ENCODE assay signal across 28 cellular contexts in genomic region chr3:23459437-23459836, GRCh38.
DNase-seq lines count a peak whose midpoint lies in the region; ATAC-seq, FAIRE-seq and TF ChIP-seq lines count a peak whose summit lies in the region.
"Had no signal": no experiment of that assay in that cellular context is flagged by ENCODE, and none has a peak within 500 bp of the region (broad histone marks: within the 10 kb centered on the region; RNA-seq: fewer than 3 reads in every experiment).

No MANE protein-coding gene starts in this region.

- H3K36me3 Mint-ChIP-seq in osteocyte (ENCODE audit: unreplicated experiment), result peaks cover 7% of the 10 kb centered on the region

- no peaks in the 10 kb centered on the region for H3K27me3 Mint-ChIP-seq in osteocyte (ENCODE audit: unreplicated experiment)
- H3K27me3 Mint-ChIP-seq: CD4-positive, alpha-beta T cell had no signal

- DNase-seq in COR-L47 (lab: John Stamatoyannopoulos, UW) (peak; percentile 3), SK-N-MC (ENCODE audit: low read depth, low spot score) (no peak), osteocyte (ENCODE audit: extremely low spot score, unreplicated experiment) (no peak), mucosa of descending colon (no peak), small intestine (no peak), HuH-7 (ENCODE audit: low spot score) (no peak)
- DNase-seq: AML-193; CD4-positive, alpha-beta T cell; DMS 273 treated with DMSO at 0.1 percent for 48 hours; DMS79; EL; GDM1; GOT3; IMR-90; KG1; MM.1S; NCI-H1048; NCI-H1436; NCI-H1930; NCI-H526; PC-9; RPMI8226; SHP77 had no signal

- no peaks in the 10 kb centered on the region for H3K27me3 ChIP-seq in small intestine (ENCODE audit: control insufficient read depth in 2 of 2, insufficient read depth in 2 of 2, low read length in 2 of 2)
- H3K27me3 ChIP-seq: BLaER1 treated with 17β-estradiol and CSF1 and Interleukin-3, amounts not matched to agents 10 nM and 100 nM had no signal

- H3K4me1 ChIP-seq in HEK293 (ENCODE audit: control insufficient read depth, insufficient read depth, low read length) (peaks cover 14% of the 10 kb centered on the region), mucosa of descending colon (ENCODE audit: low read depth) (no peaks in the 10 kb centered on the region), small intestine (ENCODE audit: control insufficient read depth in 2 of 2, insufficient read depth in 1 of 2, low read depth in 1 of 2, low read length in 1 of 2) (no peaks in the 10 kb centered on the region)
- H3K4me1 ChIP-seq: HAP-1 had no signal

- H3K36me3 ChIP-seq in HEK293 (ENCODE audit: control insufficient read depth in 2 of 2, insufficient read depth in 1 of 2, low read length in 2 of 2), result no peaks in the 10 kb centered on the region
- H3K36me3 ChIP-seq in SK-N-MC (ENCODE audit: insufficient read depth, low read length), result no peaks in the 10 kb centered on the region
- H3K36me3 ChIP-seq in mucosa of descending colon (ENCODE audit: low read depth), result no peaks in the 10 kb centered on the region
- H3K36me3 ChIP-seq in small intestine (ENCODE audit: control insufficient read depth in 2 of 2, insufficient read depth in 2 of 2, low read length in 2 of 2), result no peaks in the 10 kb centered on the region
- H3K36me3 ChIP-seq: HAP-1 had no signal

- no peak for TF ChIP-seq CTCF in HEK293 (tag by site-specific recombination; IDR thresholded peaks at IDR 0.05)
- no peak for TF ChIP-seq CTCF in osteocyte (IDR thresholded peaks at IDR 0.05)
- no peak for TF ChIP-seq CTCF in mucosa of descending colon (IDR thresholded peaks at IDR 0.05)

- intact Hi-C loops in mucosa of descending colon (cut with DNase I, micrococcal nuclease), result no loop called here

- H3K9me3 ChIP-seq in HEK293 (ENCODE audit: control insufficient read depth, insufficient read depth, low read depth, low read length) (no peaks in the 10 kb centered on the region), SK-N-MC (ENCODE audit: low read depth, low read length) (no peaks in the 10 kb centered on the region), mucosa of descending colon (no peaks in the 10 kb centered on the region), small intestine (ENCODE audit: control insufficient read depth, low read depth) (no peaks in the 10 kb centered on the region)
- H3K9me3 ChIP-seq: A549, HAP-1 had no signal

- no peak overlapping the region for H3K27ac ChIP-seq in HEK293 (ENCODE audit: extremely low read depth, low read depth, low read length)
- peak overlapping the region; percentile 77 for H3K27ac ChIP-seq in SK-N-MC
- H3K27ac ChIP-seq in small intestine (ENCODE audit: low read depth in 1 of 2, low read length in 1 of 2), result no peak overlapping the region
- H3K27ac ChIP-seq: A549; BLaER1 treated with 17β-estradiol and CSF1 and Interleukin-3, amounts not matched to agents 10 nM and 100 nM; PC-9 had no signal

- H3K4me1 Mint-ChIP-seq in osteocyte (ENCODE audit: unreplicated experiment), result peaks cover 43% of the 10 kb centered on the region

- no peak overlapping the region for H3K4me3 Mint-ChIP-seq in osteocyte (ENCODE audit: unreplicated experiment)
- H3K4me3 Mint-ChIP-seq: CD4-positive, alpha-beta T cell had no signal

- no peak for ATAC-seq in mucosa of descending colon
- ATAC-seq: A549, GM12878 had no signal

- CTCF ChIA-PET in HEK293 (lab: Yijun Ruan, JAX), result no interaction called here

- 74 to 78% (median 77%) methylated on average over 3 of the region's 3 CpGs for WGBS in small intestine, 3 donors

- FAIRE-seq in small intestine (lab: Jason Lieb, UNC), result no peak
- FAIRE-seq: GM12878 had no signal

- H3K9ac ChIP-seq in SK-N-MC (ENCODE audit: insufficient read length), result no peak overlapping the region
- H3K9ac ChIP-seq: BLaER1 treated with 17β-estradiol and CSF1 and Interleukin-3, amounts not matched to agents 10 nM and 100 nM had no signal

- no peaks in the 10 kb centered on the region for H3K9me3 Mint-ChIP-seq in osteocyte (ENCODE audit: unreplicated experiment)

- no peak overlapping the region for H3K4me3 ChIP-seq in HEK293 (ENCODE audit: low read depth, low read length)
- 0 out of 2 replicates have a peak overlapping the region, but pooled peaks have one; percentile 42 for H3K4me3 ChIP-seq in SK-N-MC
- H3K4me3 ChIP-seq in mucosa of descending colon, result no peak overlapping the region
- H3K4me3 ChIP-seq in small intestine (ENCODE audit: low read depth in 1 of 2, low read length in 2 of 2), result no peak overlapping the region
- H3K4me3 ChIP-seq: A549; BLaER1 treated with 17β-estradiol and CSF1 and Interleukin-3, amounts not matched to agents 10 nM and 100 nM; GM12878; HAP-1; PC-9 had no signal

- peak overlapping the region; percentile 78 for H3K27ac Mint-ChIP-seq in osteocyte (ENCODE audit: unreplicated experiment)
- H3K27ac Mint-ChIP-seq: CD4-positive, alpha-beta T cell had no signal

- POLR2A ChIA-PET in HEK293 (lab: Yijun Ruan, JAX), result no interaction called here

TF ChIP-seq in HEK293, 187 proteins besides CTCF, POLR2A, EP300 and RAD21 (continues in another document):
- TF ChIP-seq PRDM4 (tag by site-specific recombination; IDR thresholded peaks at IDR 0.05), result 0 out of 2 replicates have a peak, but pooled peaks have one; percentile 25
- peak; percentile 66 for TF ChIP-seq PRDM6 (tag by site-specific recombination; IDR thresholded peaks at IDR 0.05)
- TF ChIP-seq ZIC2 (tag by site-specific recombination; IDR thresholded peaks at IDR 0.05), result peak; percentile 76
- no peak for TF ChIP-seq ZNF560 (tag by site-specific recombination; IDR thresholded peaks at IDR 0.05; ENCODE audit: borderline replicate concordance)
- TF ChIP-seq FEZF1 (tag by site-specific recombination; IDR thresholded peaks at IDR 0.05), result peak; percentile 69; the same call in 1 of the 2 replicates
- TF ChIP-seq TCF7L2 (IDR thresholded peaks at IDR 0.05; ENCODE audit: borderline replicate concordance, low read depth, low read length), result no peak
- TF ChIP-seq ZNF335 (tag by site-specific recombination; conservative IDR thresholded peaks at IDR 0.05), result peak; percentile 46; the same call in 1 of the 2 replicates
- peak; percentile 45; the same call in 1 of the 2 replicates for TF ChIP-seq GLIS1 (tag by site-specific recombination; IDR thresholded peaks at IDR 0.05)
- TF ChIP-seq ZNF433 (tag by site-specific recombination; IDR thresholded peaks at IDR 0.05; ENCODE audit: low read depth), result 0 out of 2 replicates have a peak, but pooled peaks have one; percentile 8
